1 cellular context compared by ENCODE assay signal in genomic region chr16:57447142-57447962, GRCh38.
A peak's percentile ranks its signal among the peaks of the same experiment; 100 is the strongest.
TF ChIP-seq lines count a peak whose summit lies in the region.

TSS of gene CIAPIN1 (minus strand) at chr16:57447385. CDS start at chr16:57440928, 6,457 bp downstream.
TSS of gene COQ9 (plus strand) at chr16:57447479. CDS start at chr16:57447506, 27 bp downstream.

TF ChIP-seq in HepG2, 621 proteins besides CTCF, POLR2A, EP300 and RAD21 (continued from another document and continues in another):
- no peak; the same call in 1 of the 2 replicates for TF ChIP-seq ZNF513 (CRISPR knock-in tag; conservative IDR thresholded peaks at IDR 0.05)
- peak; percentile 92; the same call in 1 of the 2 replicates for TF ChIP-seq ZNF552 (CRISPR knock-in tag; IDR thresholded peaks at IDR 0.05; ENCODE audit: borderline replicate concordance)
- no peak for TF ChIP-seq MZF1 (CRISPR knock-in tag; IDR thresholded peaks at IDR 0.05; ENCODE audit: borderline replicate concordance)
- TF ChIP-seq ZFP91 (CRISPR knock-in tag; IDR thresholded peaks at IDR 0.05; ENCODE audit: borderline replicate concordance), result peak; percentile 98
- TF ChIP-seq ELF1 (CRISPR knock-in tag; IDR thresholded peaks at IDR 0.05), result peak; percentile 99
- peak; percentile 25; the same call in 1 of the 2 replicates for TF ChIP-seq SP140L (CRISPR knock-in tag; IDR thresholded peaks at IDR 0.05; ENCODE audit: borderline replicate concordance)
- peak; percentile 97 for TF ChIP-seq ZNF687 (CRISPR knock-in tag; IDR thresholded peaks at IDR 0.05)
- TF ChIP-seq ETS1 (CRISPR knock-in tag; IDR thresholded peaks at IDR 0.05), result no peak
- TF ChIP-seq BRCA1 (CRISPR knock-in tag; IDR thresholded peaks at IDR 0.05), result peak; percentile 11; the same call in 1 of the 2 replicates
- TF ChIP-seq PRDM10 (CRISPR knock-in tag; IDR thresholded peaks at IDR 0.05; ENCODE audit: low read depth), result no peak
- no peak for TF ChIP-seq SMARCC2 (IDR thresholded peaks at IDR 0.05)
- TF ChIP-seq ARNT (IDR thresholded peaks at IDR 0.05), result no peak
- TF ChIP-seq HMG20A (CRISPR knock-in tag; IDR thresholded peaks at IDR 0.05; ENCODE audit: borderline replicate concordance), result peak; percentile 8; the same call in 1 of the 2 replicates
- TF ChIP-seq YEATS4 (CRISPR knock-in tag; IDR thresholded peaks at IDR 0.05; ENCODE audit: borderline replicate concordance), result peak; percentile 79; the same call in 1 of the 2 replicates
- TF ChIP-seq ZNF512 (CRISPR knock-in tag; IDR thresholded peaks at IDR 0.05), result no peak
- TF ChIP-seq CREB1 (IDR thresholded peaks at IDR 0.05), result peak; percentile 91
- peak; percentile 93 for TF ChIP-seq CREB1 (CRISPR knock-in tag; IDR thresholded peaks at IDR 0.05)
- TF ChIP-seq MATR3 (CRISPR knock-in tag; IDR thresholded peaks at IDR 0.05), result no peak
- no peak for TF ChIP-seq TCF7 (IDR thresholded peaks at IDR 0.05; ENCODE audit: low read depth)
- TF ChIP-seq PHF5A (CRISPR knock-in tag; IDR thresholded peaks at IDR 0.05; ENCODE audit: low read depth, unreplicated experiment), result peak; percentile 84
- no peak for TF ChIP-seq NR2F6 (IDR thresholded peaks at IDR 0.05)
- TF ChIP-seq NR2F6 (CRISPR knock-in tag; IDR thresholded peaks at IDR 0.05), result peak; percentile 49; the same call in 1 of the 2 replicates
- no peak for TF ChIP-seq U2AF2 (IDR thresholded peaks at IDR 0.05; ENCODE audit: low read depth, low read length)
- no peak for TF ChIP-seq MLLT10 (CRISPR knock-in tag; IDR thresholded peaks at IDR 0.05)
- TF ChIP-seq MEF2D (CRISPR knock-in tag; IDR thresholded peaks at IDR 0.05), result peak; percentile 94
- peak; percentile 97 for TF ChIP-seq KMT2A (CRISPR knock-in tag; IDR thresholded peaks at IDR 0.05)
- no peak for TF ChIP-seq SIX1 (CRISPR knock-in tag; IDR thresholded peaks at IDR 0.05; ENCODE audit: borderline replicate concordance)
- TF ChIP-seq ATF7-NPFF (CRISPR knock-in tag; IDR thresholded peaks at IDR 0.05; ENCODE audit: low read depth), result peak; percentile 96
- TF ChIP-seq HNF4G (IDR thresholded peaks at IDR 0.05; ENCODE audit: borderline replicate concordance, low read depth, low read length), result no peak
- peak; percentile 85; the same call in 1 of the 2 replicates for TF ChIP-seq HNF4G (CRISPR knock-in tag; IDR thresholded peaks at IDR 0.05; ENCODE audit: borderline replicate concordance, low read depth)
- no peak for TF ChIP-seq ZNF414 (CRISPR knock-in tag; IDR thresholded peaks at IDR 0.05)
- peak; percentile 88 for TF ChIP-seq ZNF777 (CRISPR knock-in tag; IDR thresholded peaks at IDR 0.05)
- peak; percentile 87; the same call in 1 of the 2 replicates for TF ChIP-seq ZNF598 (CRISPR knock-in tag; IDR thresholded peaks at IDR 0.05; ENCODE audit: borderline replicate concordance)
- TF ChIP-seq RBFOX2 (IDR thresholded peaks at IDR 0.05; ENCODE audit: low read depth, low read length), result peak; percentile 99
- peak; percentile 98 for TF ChIP-seq KDM2A (CRISPR knock-in tag; IDR thresholded peaks at IDR 0.05; ENCODE audit: borderline replicate concordance, low read depth)
- TF ChIP-seq NR3C1 (CRISPR knock-in tag; IDR thresholded peaks at IDR 0.05), result no peak
- peak; percentile 89; the same call in 1 of the 2 replicates for TF ChIP-seq HNF1B (CRISPR knock-in tag; IDR thresholded peaks at IDR 0.05)
- no peak for TF ChIP-seq NONO (IDR thresholded peaks at IDR 0.05)
- TF ChIP-seq NONO (CRISPR knock-in tag; conservative IDR thresholded peaks at IDR 0.05), result peak; percentile 99
- peak; percentile 76; the same call in 1 of the 2 replicates for TF ChIP-seq ZNF44 (CRISPR knock-in tag; IDR thresholded peaks at IDR 0.05)
- peak; percentile 96 for TF ChIP-seq ZNF546 (CRISPR knock-in tag; conservative IDR thresholded peaks at IDR 0.05)
- peak; percentile 75 for TF ChIP-seq PAXIP1 (CRISPR knock-in tag; conservative IDR thresholded peaks at IDR 0.05)
- TF ChIP-seq NFRKB (IDR thresholded peaks at IDR 0.05), result peak; percentile 93
